ENCODE assay signal across 24 cellular contexts in genomic region chr15:66719471-66719870, GRCh38. TPM values are rescaled to one million over a fixed set of nuclear protein-coding genes. Genes with fewer than 3 reads are reported as not detected.
DNase-seq lines count a peak whose midpoint lies in the region; ATAC-seq and TF ChIP-seq lines count a peak whose summit lies in the region.
"Had no signal": no experiment of that assay in that cellular context is flagged by ENCODE, and none has a peak within 500 bp of the region (broad histone marks: within the 10 kb centered on the region; RNA-seq: fewer than 3 reads in every experiment).

No MANE protein-coding gene starts in this region.

- TF ChIP-seq RAD21 in SK-N-SH (IDR thresholded peaks at IDR 0.05; ENCODE audit: low read length): no peak
- no peak for TF ChIP-seq RAD21 in IMR-90 (IDR thresholded peaks at IDR 0.05; ENCODE audit: low read length)

- no peak overlapping the region for H4K91ac ChIP-seq in IMR-90 (ENCODE audit: insufficient read depth, low read depth, low read length)

- H3K4me1 ChIP-seq in SK-N-SH (ENCODE audit: control insufficient read depth in 1 of 2, insufficient read depth in 2 of 2, low read depth in 1 of 2, low read length in 1 of 2) (peaks cover 9 to 20% of the 10 kb centered on the region in 2 experiments), IMR-90 (ENCODE audit: control insufficient read depth, insufficient read depth, low read length) (peaks cover 20% of the 10 kb centered on the region), esophagus muscularis mucosa (peaks cover 17 to 76% (median 33%) of the 10 kb centered on the region in 4 donors)

- H3K18ac ChIP-seq in IMR-90 (ENCODE audit: low read depth, low read length): no peak overlapping the region

- H2AFZ ChIP-seq in SK-N-SH (ENCODE audit: low read depth): no peak overlapping the region
- no peak overlapping the region for H2AFZ ChIP-seq in IMR-90 (replicated peaks; ENCODE audit: low read length, poor library complexity)

- H2AK5ac ChIP-seq in IMR-90 (ENCODE audit: low read depth, low read length): 0 out of 2 replicates have a peak overlapping the region, but pooled peaks have one; percentile 27

- peaks cover 19% of the 10 kb centered on the region for H3K4me1 Mint-ChIP-seq in progenitor cell of endocrine pancreas (ENCODE audit: low read depth)
- H3K4me1 Mint-ChIP-seq: memory B cell had no signal

- no TSS peak for BruUV-seq in IMR-90 (replicated peaks; lab: Mats Ljungman, UMichigan)

- H3K56ac ChIP-seq in IMR-90 (ENCODE audit: extremely low read depth, insufficient read depth, low read length): no peak overlapping the region

- no peaks in the 10 kb centered on the region for H3K9me2 ChIP-seq in SK-N-SH

- no peak for TF ChIP-seq EP300 in SK-N-SH (IDR thresholded peaks at IDR 0.05; ENCODE audit: borderline replicate concordance in 1 of 2, low read depth in 1 of 2, low read length in 1 of 2)
- TF ChIP-seq EP300 in esophagus muscularis mucosa (IDR thresholded peaks at IDR 0.05): no peak

- peaks cover 97% of the 10 kb centered on the region for H3K79me2 ChIP-seq in SK-N-SH (ENCODE audit: insufficient read depth)

- H3K27me3 ChIP-seq in SK-N-SH (ENCODE audit: insufficient read depth) (no peaks in the 10 kb centered on the region), IMR-90 (ENCODE audit: control insufficient read depth, insufficient read depth, low read length) (no peaks in the 10 kb centered on the region), esophagus muscularis mucosa (no peaks in the 10 kb centered on the region)
- H3K27me3 ChIP-seq: transverse colon had no signal

- ATAC-seq in SK-N-SH treated with all-trans-retinoic acid at 6 μM for 48 hours: no peak
- ATAC-seq in IMR-90 (ENCODE audit: low read depth): no peak
- ATAC-seq in omental fat pad (ENCODE audit: low FRiP score): no peak
- ATAC-seq in GM18519 (IDR thresholded peaks at IDR 0.05; ENCODE audit: low FRiP score, unreplicated experiment): no peak
- ATAC-seq in HG03045 (IDR thresholded peaks at IDR 0.05; ENCODE audit: unreplicated experiment): no peak
- ATAC-seq: naive thymus-derived CD4-positive, alpha-beta T cell; stimulated activated naive B cell treated with anti-CD40 and anti-IgM and Interleukin-4, amounts not matched to agents 10 μg/mL and 1 μg/mL and 100 μg/mL, for 72 hours had no signal

- no peak overlapping the region for H4K5ac ChIP-seq in IMR-90 (ENCODE audit: low read depth, low read length)

- peaks cover 28% of the 10 kb centered on the region for H3F3A ChIP-seq in SK-N-SH (replicated peaks; ENCODE audit: insufficient read depth)

- H3K36me3 ChIP-seq in SK-N-SH (replicated peaks in 1 of 2; ENCODE audit: control insufficient read depth in 1 of 2, insufficient read depth in 2 of 2, low read length in 1 of 2) (peaks cover 11 to 32% of the 10 kb centered on the region in 2 experiments), IMR-90 (ENCODE audit: control insufficient read depth, insufficient read depth, low read length) (peaks cover 54% of the 10 kb centered on the region), esophagus muscularis mucosa (peaks cover 0 to 42% (median 17%) of the 10 kb centered on the region in 4 donors)
- H3K36me3 ChIP-seq: transverse colon had no signal

- no peak overlapping the region for H3K9ac ChIP-seq in SK-N-SH
- H3K9ac ChIP-seq in IMR-90 (ENCODE audit: low read depth, low read length): no peak overlapping the region

- H3K9me3 Mint-ChIP-seq in progenitor cell of endocrine pancreas (ENCODE audit: low read depth): no peaks in the 10 kb centered on the region
- H3K9me3 Mint-ChIP-seq: memory B cell; naive thymus-derived CD4-positive, alpha-beta T cell; stimulated activated naive B cell treated with anti-CD40 and anti-IgM and Interleukin-4, amounts not matched to agents 10 μg/mL and 1 μg/mL and 100 μg/mL, for 72 hours had no signal

- H2BK15ac ChIP-seq in IMR-90 (ENCODE audit: low read depth, low read length): no peak overlapping the region

- CTCF ChIA-PET in SK-N-SH (lab: Yijun Ruan, JAX) (interaction anchor here (1.2 to 1.7 kb wide), 3 partner anchors 14 to 54 kb away, joined by 3 to 8 read pairs (median 4); no protein-coding TSS in a partner anchor), IMR-90 (lab: Yijun Ruan, JAX) (no interaction called here)

- TF ChIP-seq POLR2A in IMR-90 (IDR thresholded peaks at IDR 0.05; ENCODE audit: low read depth, low read length): no peak
- no peak for TF ChIP-seq POLR2A in esophagus muscularis mucosa (IDR thresholded peaks at IDR 0.05; ENCODE audit: low read depth)

- H3K14ac ChIP-seq in IMR-90 (replicated peaks; ENCODE audit: low read depth, low read length): no peak overlapping the region

- in situ Hi-C loops in IMR-90 (cut with MboI; ENCODE audit: low sequenced_read_pairs): loop anchor here (25.0 kb wide), 1 partner anchor 118 kb away; no protein-coding TSS in a partner anchor

- H3K9me3 ChIP-seq in SK-N-SH (no peaks in the 10 kb centered on the region), IMR-90 (ENCODE audit: control insufficient read depth, insufficient read depth, low read length) (no peaks in the 10 kb centered on the region), esophagus muscularis mucosa (no peaks in the 10 kb centered on the region)
- H3K9me3 ChIP-seq: HAP-1, transverse colon had no signal

- H4K20me1 ChIP-seq in SK-N-SH (ENCODE audit: insufficient read depth): peaks cover 75% of the 10 kb centered on the region
- peaks cover 54% of the 10 kb centered on the region for H4K20me1 ChIP-seq in IMR-90 (ENCODE audit: insufficient read depth, low read length)

- peak overlapping the region; percentile 66 for H3K27ac Mint-ChIP-seq in progenitor cell of endocrine pancreas
- H3K27ac Mint-ChIP-seq: B cell; memory B cell; stimulated activated naive B cell treated with anti-CD40 and anti-IgM and Interleukin-4, amounts not matched to agents 10 μg/mL and 1 μg/mL and 100 μg/mL, for 72 hours had no signal

- H3K4me2 ChIP-seq in SK-N-SH: peak overlapping the region; percentile 4; the same call in 1 of the 2 replicates
- no peak overlapping the region for H3K4me2 ChIP-seq in IMR-90 (ENCODE audit: low read depth, low read length)

- H2BK20ac ChIP-seq in IMR-90 (ENCODE audit: low read depth, low read length): no peak overlapping the region

- dilution Hi-C loops in IMR-90 (cut with HindIII; ENCODE audit: low sequenced_read_pairs, unreplicated experiment): no loop called here

- no peaks in the 10 kb centered on the region for H3K27me3 Mint-ChIP-seq in progenitor cell of endocrine pancreas

- intact Hi-C loops in IMR-90 (cut with micrococcal nuclease): no loop called here
- intact Hi-C loops in esophagus muscularis mucosa (cut with DNase I): no loop called here

- peaks cover 52% of the 10 kb centered on the region for H3K9me1 ChIP-seq in IMR-90 (ENCODE audit: insufficient read depth, low read length)

- no peak overlapping the region for H3K4me3 ChIP-seq in SK-N-SH (ENCODE audit: low read depth in 2 of 2, low read length in 1 of 2)
- no peak overlapping the region for H3K4me3 ChIP-seq in IMR-90 (ENCODE audit: insufficient read depth, low read depth, low read length)
- no peak overlapping the region for H3K4me3 ChIP-seq in esophagus muscularis mucosa
- H3K4me3 ChIP-seq: HAP-1, SK-N-MC, transverse colon had no signal

- peaks cover 23% of the 10 kb centered on the region for H3K36me3 Mint-ChIP-seq in progenitor cell of endocrine pancreas (ENCODE audit: insufficient read depth)
- H3K36me3 Mint-ChIP-seq: memory B cell; naive thymus-derived CD4-positive, alpha-beta T cell; stimulated activated naive B cell treated with anti-CD40 and anti-IgM and Interleukin-4, amounts not matched to agents 10 μg/mL and 1 μg/mL and 100 μg/mL, for 72 hours had no signal

- H2BK5ac ChIP-seq in IMR-90 (ENCODE audit: low read depth, low read length, poor library complexity, severe bottlenecking): no peak overlapping the region

- H3K23ac ChIP-seq in IMR-90 (ENCODE audit: low read depth, low read length): no peak overlapping the region

- no peak overlapping the region for H3K4me3 Mint-ChIP-seq in progenitor cell of endocrine pancreas (ENCODE audit: low read depth)
- H3K4me3 Mint-ChIP-seq: B cell; memory B cell; stimulated activated naive B cell treated with anti-CD40 and anti-IgM and Interleukin-4, amounts not matched to agents 10 μg/mL and 1 μg/mL and 100 μg/mL, for 72 hours had no signal

- peak overlapping the region in 1 of 2 experiments; percentile 64; a peak in 2 of 4 replicates for H3K27ac ChIP-seq in SK-N-SH (ENCODE audit: low read depth in 2 of 2, low read length in 1 of 2)
- H3K27ac ChIP-seq in IMR-90 (ENCODE audit: insufficient read depth, low read length): no peak overlapping the region
- H3K27ac ChIP-seq in esophagus muscularis mucosa (replicated peaks in 1 of 4): peak overlapping the region in 3 of 4 donors; percentile 4 to 43 (median 37)
- H3K27ac ChIP-seq: 22Rv1, SK-N-MC, transverse colon had no signal

- H3K79me1 ChIP-seq in IMR-90 (ENCODE audit: low read depth in 1 of 2, low read length in 2 of 2): peaks cover 40 to 89% of the 10 kb centered on the region in 2 experiments

- WGBS in SK-N-SH (ENCODE audit: low lambda C conversion rate): 98% methylated on average over 10 of the region's 10 CpGs
- 82% methylated on average over 3 of the region's 10 CpGs; no CpG with 5 or more reads in 1 of the 2 experiments for WGBS in IMR-90 (ENCODE audit: extremely low coverage in 2 of 2, insufficient read length in 1 of 2), 2 experiments
- WGBS in esophagus muscularis mucosa: 92% methylated on average over 10 of the region's 10 CpGs

- 0 out of 2 replicates have a peak overlapping the region, but pooled peaks have one; percentile 13 for H3K4ac ChIP-seq in IMR-90 (ENCODE audit: low read depth, low read length)

- no peak for DNase-seq in SK-N-SH
- DNase-seq in IMR-90: no peak
- no peak for DNase-seq in esophagus muscularis mucosa (ENCODE audit: extremely low spot score)
- DNase-seq in progenitor cell of endocrine pancreas (ENCODE audit: low spot score, unreplicated experiment): no peak
- DNase-seq in omental fat pad (ENCODE audit: low spot score): no peak
- DNase-seq: activated CD8-positive, alpha-beta memory T cell treated with anti-CD3 and anti-CD28 coated beads, Interleukin-2, amount 50 U/mL, for 48 hours; central memory CD4-positive, alpha-beta T cell; COR-L47; foreskin melanocyte; kidney glomerular epithelial cell; NCI-H1105; NCI-H2081; NCI-H510A; stimulated activated naive B cell treated with anti-CD40 and anti-IgM and Interleukin-4, amounts not matched to agents 10 μg/mL and 1 μg/mL and 100 μg/mL, for 72 hours; transverse colon had no signal

- POLR2A ChIA-PET in SK-N-SH (lab: Yijun Ruan, JAX): no interaction called here
- POLR2A ChIA-PET in IMR-90 (lab: Charles Lee; ENCODE audit: unreplicated experiment): no interaction called here

- H2AK9ac ChIP-seq in IMR-90 (replicated peaks; ENCODE audit: low read depth, low read length, poor library complexity): peak overlapping the region; percentile 51

- H2BK120ac ChIP-seq in IMR-90 (ENCODE audit: low read depth, low read length): no peak overlapping the region

- TF ChIP-seq CTCF in SK-N-SH (IDR thresholded peaks at IDR 0.05) (no peak), IMR-90 (conservative IDR thresholded peaks at IDR 0.05; ENCODE audit: low read depth, low read length) (no peak), esophagus muscularis mucosa (IDR thresholded peaks at IDR 0.05) (no peak), progenitor cell of endocrine pancreas (IDR thresholded peaks at IDR 0.05; ENCODE audit: unreplicated experiment) (no peak), omental fat pad (IDR thresholded peaks at IDR 0.05) (no peak)

- no peak overlapping the region for H4K8ac ChIP-seq in IMR-90 (ENCODE audit: low read depth in 2 of 2, low read length in 2 of 2)

RNA-seq across cellular contexts. Expression of gene SMAD6, which starts 17.4 kb away (rescaled TPM):
- polyA plus RNA-seq in SK-N-SH (2012; rRNA removed) (3.8 and 4.5 TPM in 2 replicates), IMR-90 (2012; rRNA removed) (8.5 and 13.6 TPM in 2 replicates)
- polyA plus RNA-seq in SK-N-SH (2012; cell fraction: cytosol; rRNA removed): 2.1 and 3.6 TPM in 2 replicates
- polyA plus RNA-seq in SK-N-SH (2012; cell fraction: nucleus; rRNA removed): 16.1 and 18.7 TPM in 2 replicates
- total RNA-seq in IMR-90 (2012; rRNA removed) (3.6 and 4.8 TPM in 2 replicates), esophagus muscularis mucosa (10 to 100 TPM in 3 of 4 donors, 1 to 10 TPM in 1; 9.4 to 18.9 (median 14.3) TPM), progenitor cell of endocrine pancreas (35.5 and 38.9 TPM in 2 replicates), omental fat pad (10 to 100 TPM; 15.6 to 44.9 (median 23.8) TPM)
- 4.7 and 9.3 TPM in 2 replicates for polyA plus RNA-seq in IMR-90 (2012; cell fraction: cytosol; rRNA removed)
- 17.3 and 42.6 TPM in 2 replicates for polyA plus RNA-seq in IMR-90 (2012; cell fraction: nucleus; rRNA removed; ENCODE audit: low replicate concordance)
- polyA plus RNA-seq: naive thymus-derived CD4-positive, alpha-beta T cell had no signal
